Comparison of ENCODE assay signal across 8 cellular contexts in genomic region chr4:38759077-38759789, GRCh38. TPM values are rescaled to one million over a fixed set of nuclear protein-coding genes. Genes with fewer than 3 reads are reported as not detected.
DNase-seq lines count a peak whose midpoint lies in the region; ATAC-seq, FAIRE-seq and TF ChIP-seq lines count a peak whose summit lies in the region.

No MANE protein-coding gene starts in this region.

- H2AFZ ChIP-seq in fibroblast of lung (ENCODE audit: low read length): no peak overlapping the region

- H3K27ac ChIP-seq in 22Rv1: no peak overlapping the region
- H3K27ac ChIP-seq in fibroblast of lung (ENCODE audit: insufficient read depth, low read length): no peak overlapping the region

- no peaks in the 10 kb centered on the region for H3K9me3 ChIP-seq in fibroblast of lung (ENCODE audit: control insufficient read depth, insufficient read depth, low read depth, low read length)

- no peaks in the 10 kb centered on the region for H4K20me1 ChIP-seq in fibroblast of lung (ENCODE audit: control insufficient read depth, extremely low read depth, insufficient read depth, low read length)

- ATAC-seq in activated T-cell treated with anti-CD3 and anti-CD28 coated beads, Interleukin-2, amount 50 U/mL, for 72 hours (replicated peaks in 1 of 2): peak; percentile 75 to 78
- peak; percentile 56 to 78 (median 76) for ATAC-seq in natural killer cell
- peak; percentile 77 for ATAC-seq in stimulated activated naive CD8-positive, alpha-beta T cell treated with anti-CD3 and anti-CD28 coated beads, Interleukin-15, amount 100 ng/mL, for 72 hours
- ATAC-seq in GM19452 (IDR thresholded peaks at IDR 0.05; ENCODE audit: unreplicated experiment): no peak

- H3K36me3 Mint-ChIP-seq in activated T-cell treated with anti-CD3 and anti-CD28 coated beads, Interleukin-2, amount 50 U/mL, for 72 hours (ENCODE audit: insufficient read depth in 2 of 2): no peaks in the 10 kb centered on the region
- H3K36me3 Mint-ChIP-seq in natural killer cell: no peaks in the 10 kb centered on the region

- no peak overlapping the region for H3K4me2 ChIP-seq in fibroblast of lung (ENCODE audit: extremely low read depth, insufficient read depth, low read length)

- DNase-seq in GM12891 (ENCODE audit: insufficient read length, low spot score) (no peak), OCI-M1 (lab: John Stamatoyannopoulos, UW) (peak; percentile 81), fibroblast of lung (ENCODE audit: low read depth in 2 of 2) (peak; percentile 73 to 74), natural killer cell (peak; percentile 27)
- peak; percentile 44 to 51 for DNase-seq in activated T-cell treated with anti-CD3 and anti-CD28 coated beads, Interleukin-2, amount 50 U/mL, for 72 hours
- peak; percentile 39 to 65 for DNase-seq in stimulated activated naive CD8-positive, alpha-beta T cell treated with anti-CD3 and anti-CD28 coated beads, Interleukin-15, amount 100 ng/mL, for 72 hours

- no peaks in the 10 kb centered on the region for H3K79me2 ChIP-seq in fibroblast of lung (ENCODE audit: control insufficient read depth, insufficient read depth, low read length)

- TF ChIP-seq POLR2A in GM12891 (IDR thresholded peaks at IDR 0.05; ENCODE audit: low read depth, low read length): no peak

- peaks cover 27% of the 10 kb centered on the region for H3K4me1 Mint-ChIP-seq in activated T-cell treated with anti-CD3 and anti-CD28 coated beads, Interleukin-2, amount 50 U/mL, for 72 hours (ENCODE audit: low read depth)
- H3K4me1 Mint-ChIP-seq in natural killer cell: peaks cover 15 to 17% of the 10 kb centered on the region in 2 donors
- H3K4me1 Mint-ChIP-seq in stimulated activated naive CD8-positive, alpha-beta T cell treated with anti-CD3 and anti-CD28 coated beads, Interleukin-15, amount 100 ng/mL, for 72 hours: peaks cover 25% of the 10 kb centered on the region

- peaks cover 3% of the 10 kb centered on the region for H3K4me1 ChIP-seq in fibroblast of lung (ENCODE audit: control insufficient read depth, extremely low read depth, insufficient read depth, low read length)

- H3K4me3 Mint-ChIP-seq in activated T-cell treated with anti-CD3 and anti-CD28 coated beads, Interleukin-2, amount 50 U/mL, for 72 hours: peak overlapping the region in 1 of 2 donors; percentile 22
- no peak overlapping the region for H3K4me3 Mint-ChIP-seq in natural killer cell
- no peak overlapping the region for H3K4me3 Mint-ChIP-seq in stimulated activated naive CD8-positive, alpha-beta T cell treated with anti-CD3 and anti-CD28 coated beads, Interleukin-15, amount 100 ng/mL, for 72 hours

- no peak overlapping the region for H3K27ac Mint-ChIP-seq in activated T-cell treated with anti-CD3 and anti-CD28 coated beads, Interleukin-2, amount 50 U/mL, for 72 hours
- no peak overlapping the region for H3K27ac Mint-ChIP-seq in natural killer cell
- no peak overlapping the region for H3K27ac Mint-ChIP-seq in stimulated activated naive CD8-positive, alpha-beta T cell treated with anti-CD3 and anti-CD28 coated beads, Interleukin-15, amount 100 ng/mL, for 72 hours

- no peaks in the 10 kb centered on the region for H3K36me3 ChIP-seq in fibroblast of lung (ENCODE audit: control insufficient read depth, insufficient read depth, low read length)

- TF ChIP-seq CTCF in 22Rv1 (IDR thresholded peaks at IDR 0.05) (peak; percentile 75), fibroblast of lung (conservative IDR thresholded peaks at IDR 0.05 in 1 of 2, IDR thresholded peaks at IDR 0.05 in 1 of 2; ENCODE audit: low read depth in 1 of 2, low read length in 2 of 2) (peak; percentile 51 to 52), natural killer cell (IDR thresholded peaks at IDR 0.05) (peak; percentile 78)

- H3K9me3 Mint-ChIP-seq in activated T-cell treated with anti-CD3 and anti-CD28 coated beads, Interleukin-2, amount 50 U/mL, for 72 hours: no peaks in the 10 kb centered on the region
- no peaks in the 10 kb centered on the region for H3K9me3 Mint-ChIP-seq in natural killer cell
- no peaks in the 10 kb centered on the region for H3K9me3 Mint-ChIP-seq in stimulated activated naive CD8-positive, alpha-beta T cell treated with anti-CD3 and anti-CD28 coated beads, Interleukin-15, amount 100 ng/mL, for 72 hours

- intact Hi-C loops in natural killer cell (cut with micrococcal nuclease): loop anchor here (1.0 to 2.0 kb wide), 5 partner anchors 24 to 376 kb away; partner anchors contain the start of genes TLR1 and TLR6

- peak; percentile 87 for FAIRE-seq in GM12891 (lab: Jason Lieb, UNC)

- no peaks in the 10 kb centered on the region for H3K27me3 ChIP-seq in fibroblast of lung (ENCODE audit: control insufficient read depth, insufficient read depth, low read length)

- H3K27me3 Mint-ChIP-seq in activated T-cell treated with anti-CD3 and anti-CD28 coated beads, Interleukin-2, amount 50 U/mL, for 72 hours (ENCODE audit: low read depth): peaks cover 6% of the 10 kb centered on the region
- H3K27me3 Mint-ChIP-seq in natural killer cell (ENCODE audit: low read depth in 2 of 2): peaks cover 0 to 7% of the 10 kb centered on the region in 2 donors
- H3K27me3 Mint-ChIP-seq in stimulated activated naive CD8-positive, alpha-beta T cell treated with anti-CD3 and anti-CD28 coated beads, Interleukin-15, amount 100 ng/mL, for 72 hours: peaks cover 10% of the 10 kb centered on the region

- H3K4me3 ChIP-seq in fibroblast of lung (replicated peaks in 1 of 4; ENCODE audit: control extremely low read depth in 1 of 4, insufficient read depth in 1 of 4, low read depth in 3 of 4, low read length in 4 of 4): no peak overlapping the region

- no peak overlapping the region for H3K9ac ChIP-seq in fibroblast of lung (ENCODE audit: insufficient read depth, low read length)

TF ChIP-seq in GM12891, 5 proteins besides CTCF, POLR2A, EP300 and RAD21:
- TF ChIP-seq POLR2AphosphoS5 (IDR thresholded peaks at IDR 0.05; ENCODE audit: low read depth, low read length): no peak
- no peak for TF ChIP-seq POU2F2 (IDR thresholded peaks at IDR 0.05; ENCODE audit: low read depth, low read length)
- no peak for TF ChIP-seq TAF1 (IDR thresholded peaks at IDR 0.05; ENCODE audit: low read depth, low read length)
- peak; percentile 40 for TF ChIP-seq PAX5 (IDR thresholded peaks at IDR 0.05; ENCODE audit: insufficient read depth, low read length, severe bottlenecking)

RNA-seq across cellular contexts. Expression of gene TLR10, which starts 23.6 kb away (rescaled TPM):
- polyA plus RNA-seq in GM12891 (2012; ENCODE audit: low read depth, missing spikeins): 52.6 TPM
- total RNA-seq in activated T-cell treated with anti-CD3 and anti-CD28 coated beads, Interleukin-2, amount 50 U/mL, for 72 hours: under 1 TPM in 1 of 2 donors, not detected in 1; 0.12 TPM
- total RNA-seq in fibroblast of lung: not detected in 2 replicates
- not detected in 2 replicates for polyA plus RNA-seq in fibroblast of lung
- polyA plus RNA-seq in fibroblast of lung (2012): not detected in 2 replicates
- not detected in 2 replicates for polyA minus RNA-seq in fibroblast of lung (ENCODE audit: low replicate concordance)
- total RNA-seq in natural killer cell: under 1 TPM; 0.31 to 0.63 (median 0.59) TPM

RNA-seq across cellular contexts. Expression of gene TLR1, which starts 45.4 kb away (rescaled TPM):
- polyA plus RNA-seq in GM12891 (2012; ENCODE audit: low read depth, missing spikeins): 24.5 TPM
- 1 to 10 TPM; 1.9 to 3.2 TPM for total RNA-seq in activated T-cell treated with anti-CD3 and anti-CD28 coated beads, Interleukin-2, amount 50 U/mL, for 72 hours
- total RNA-seq in fibroblast of lung: 1.3 and 1.7 TPM in 2 replicates
- 0.41 and 0.77 TPM in 2 replicates for polyA plus RNA-seq in fibroblast of lung
- polyA plus RNA-seq in fibroblast of lung (2012): 0.24 and 0.37 TPM in 2 replicates
- polyA minus RNA-seq in fibroblast of lung (ENCODE audit: low replicate concordance): not detected in 2 replicates
- 10 to 100 TPM; 25.6 to 51.5 (median 30.0) TPM for total RNA-seq in natural killer cell

Comparison
In these comparisons a context has a peak if more than half of its experiments do, and no peak if none do; other contexts are left out.
1. RNA of gene TLR1, which starts 45.4 kb away (total RNA-seq): 25.6 to 51.5 TPM in natural killer cell; 1.9 to 3.2 TPM in activated T-cell treated with anti-CD3 and anti-CD28 coated beads, Interleukin-2, amount 50 U/mL, for 72 hours and 1.3 to 1.7 TPM in fibroblast of lung; every median in the first group is over 4 times any median in the second.
2. Peak in every context shown above with its lines, with median percentiles within 50 percentile points of each other: CTCF ChIP-seq.